ENCODE assay signal across 15 cellular contexts in genomic region chr2:26711457-26712155, GRCh38. TPM values are rescaled to one million over a fixed set of nuclear protein-coding genes. Genes with fewer than 3 reads are reported as not detected.
DNase-seq lines count a peak whose midpoint lies in the region; ATAC-seq and TF ChIP-seq lines count a peak whose summit lies in the region.
"Had no signal": no experiment of that assay in that cellular context is flagged by ENCODE, and none has a peak within 500 bp of the region (broad histone marks: within the 10 kb centered on the region; RNA-seq: fewer than 3 reads in every experiment).

No MANE protein-coding gene starts in this region.

- intact Hi-C loops in aorta (cut with DNase I) = no loop called here
- intact Hi-C loops in activated T-helper 1 cell treated with anti-CD3 and anti-CD28 coated beads, Interleukin-12 subunit alpha, Interleukin-12 subunit beta, Interleukin-2, Interleukin-4 antibody, amounts not matched to agents 30 ng/mL and 10 ng/mL and 1 ng/mL, durations not matched to agents 14 hours and 24 hours and 36 hours (cut with micrococcal nuclease) = no loop called here

- H3K4me1 Mint-ChIP-seq in neural progenitor cell = peaks cover 54% of the 10 kb centered on the region
- H3K4me1 Mint-ChIP-seq in activated T-helper 1 cell treated with anti-CD3 and anti-CD28 coated beads, Interleukin-12 subunit alpha, Interleukin-12 subunit beta, Interleukin-2, Interleukin-4 antibody, amounts not matched to agents 30 ng/mL and 10 ng/mL and 1 ng/mL, durations not matched to agents 14 hours and 24 hours and 36 hours (ENCODE audit: low read depth) = no peaks in the 10 kb centered on the region

- peaks cover 0 to 97% (median 22%) of the 10 kb centered on the region in 3 donors for H3K4me1 ChIP-seq in gastroesophageal sphincter
- H3K4me1 ChIP-seq in neural progenitor cell = peaks cover 9% of the 10 kb centered on the region
- H3K4me1 ChIP-seq in aorta (ENCODE audit: control insufficient read depth in 1 of 2, insufficient read depth in 2 of 2, low read length in 2 of 2) = peaks cover 0 to 3% of the 10 kb centered on the region in 2 donors
- H3K4me1 ChIP-seq: upper lobe of right lung had no signal

- no peaks in the 10 kb centered on the region for H3K9me3 Mint-ChIP-seq in neural progenitor cell
- no peaks in the 10 kb centered on the region for H3K9me3 Mint-ChIP-seq in activated T-helper 1 cell treated with anti-CD3 and anti-CD28 coated beads, Interleukin-12 subunit alpha, Interleukin-12 subunit beta, Interleukin-2, Interleukin-4 antibody, amounts not matched to agents 30 ng/mL and 10 ng/mL and 1 ng/mL, durations not matched to agents 14 hours and 24 hours and 36 hours
- H3K9me3 Mint-ChIP-seq: CD8-positive, alpha-beta T cell had no signal

- H3K27me3 Mint-ChIP-seq in neural progenitor cell (ENCODE audit: insufficient read depth, low read depth) = peaks cover 4% of the 10 kb centered on the region
- H3K27me3 Mint-ChIP-seq in activated T-helper 1 cell treated with anti-CD3 and anti-CD28 coated beads, Interleukin-12 subunit alpha, Interleukin-12 subunit beta, Interleukin-2, Interleukin-4 antibody, amounts not matched to agents 30 ng/mL and 10 ng/mL and 1 ng/mL, durations not matched to agents 14 hours and 24 hours and 36 hours (ENCODE audit: insufficient read depth) = peaks cover 3% of the 10 kb centered on the region

- TF ChIP-seq EP300 in gastroesophageal sphincter (IDR thresholded peaks at IDR 0.05) = no peak

- no peak overlapping the region for H3K9ac ChIP-seq in neural progenitor cell

- H3K27me3 ChIP-seq in gastroesophageal sphincter (no peaks in the 10 kb centered on the region), neural progenitor cell (no peaks in the 10 kb centered on the region), aorta (ENCODE audit: control insufficient read depth in 1 of 2, insufficient read depth in 2 of 2, low read length in 1 of 2) (no peaks in the 10 kb centered on the region)
- H3K27me3 ChIP-seq: upper lobe of right lung had no signal

- TF ChIP-seq POLR2A in gastroesophageal sphincter (IDR thresholded peaks at IDR 0.05) = no peak

- no peak overlapping the region for H2AFZ ChIP-seq in neural progenitor cell (replicated peaks)

- H4K20me1 ChIP-seq in neural progenitor cell (ENCODE audit: low read depth) = no peaks in the 10 kb centered on the region

- H3K79me2 ChIP-seq in neural progenitor cell (ENCODE audit: low read depth) = no peaks in the 10 kb centered on the region

- H3K27ac Mint-ChIP-seq in neural progenitor cell = peak overlapping the region; percentile 72
- H3K27ac Mint-ChIP-seq in activated T-helper 1 cell treated with anti-CD3 and anti-CD28 coated beads, Interleukin-12 subunit alpha, Interleukin-12 subunit beta, Interleukin-2, Interleukin-4 antibody, amounts not matched to agents 30 ng/mL and 10 ng/mL and 1 ng/mL, durations not matched to agents 14 hours and 24 hours and 36 hours = no peak overlapping the region
- H3K27ac Mint-ChIP-seq: CD8-positive, alpha-beta T cell had no signal

- no peaks in the 10 kb centered on the region for H3K36me3 Mint-ChIP-seq in neural progenitor cell
- H3K36me3 Mint-ChIP-seq in activated T-helper 1 cell treated with anti-CD3 and anti-CD28 coated beads, Interleukin-12 subunit alpha, Interleukin-12 subunit beta, Interleukin-2, Interleukin-4 antibody, amounts not matched to agents 30 ng/mL and 10 ng/mL and 1 ng/mL, durations not matched to agents 14 hours and 24 hours and 36 hours (ENCODE audit: low read depth) = no peaks in the 10 kb centered on the region
- H3K36me3 Mint-ChIP-seq: CD8-positive, alpha-beta T cell had no signal

- H3K27ac ChIP-seq in gastroesophageal sphincter = peak overlapping the region in 3 of 4 donors; percentile 62 to 76 (median 71)
- no peak overlapping the region for H3K27ac ChIP-seq in neural progenitor cell
- no peak overlapping the region for H3K27ac ChIP-seq in aorta (ENCODE audit: low read depth in 1 of 2, low read length in 2 of 2)
- H3K27ac ChIP-seq: upper lobe of right lung had no signal

- no peaks in the 10 kb centered on the region for H3F3A ChIP-seq in neural progenitor cell (ENCODE audit: low read depth)

- H3K9me3 ChIP-seq in gastroesophageal sphincter (no peaks in the 10 kb centered on the region), neural progenitor cell (ENCODE audit: low read depth) (no peaks in the 10 kb centered on the region), aorta (ENCODE audit: control insufficient read depth, low read length) (no peaks in the 10 kb centered on the region)
- H3K9me3 ChIP-seq: upper lobe of right lung had no signal

- TF ChIP-seq CTCF in gastroesophageal sphincter (IDR thresholded peaks at IDR 0.05) (no peak), neural progenitor cell (IDR thresholded peaks at IDR 0.05) (no peak)

- WGBS in gastroesophageal sphincter (ENCODE audit: low coverage in 1 of 2), 2 donors = 30 to 37% methylated on average over 6 to 10 of the region's 11 CpGs
- 62 to 64% methylated on average over 11 of the region's 11 CpGs for WGBS in aorta, 2 donors

- H3K4me3 Mint-ChIP-seq in neural progenitor cell = no peak overlapping the region
- H3K4me3 Mint-ChIP-seq in activated T-helper 1 cell treated with anti-CD3 and anti-CD28 coated beads, Interleukin-12 subunit alpha, Interleukin-12 subunit beta, Interleukin-2, Interleukin-4 antibody, amounts not matched to agents 30 ng/mL and 10 ng/mL and 1 ng/mL, durations not matched to agents 14 hours and 24 hours and 36 hours = no peak overlapping the region
- H3K4me3 Mint-ChIP-seq: CD8-positive, alpha-beta T cell had no signal

- no peak overlapping the region for H3K4me3 ChIP-seq in gastroesophageal sphincter
- no peak overlapping the region for H3K4me3 ChIP-seq in neural progenitor cell
- no peak overlapping the region for H3K4me3 ChIP-seq in aorta (ENCODE audit: low read length in 2 of 2)
- H3K4me3 ChIP-seq: upper lobe of right lung had no signal

- DNase-seq in DMS153 (lab: John Stamatoyannopoulos, UW) (peak; percentile 29), NCI-H446 (lab: John Stamatoyannopoulos, UW) (peak; percentile 27 to 60), neural progenitor cell (ENCODE audit: low spot score) (no peak), aorta (no peak), HK-2 (ENCODE audit: unreplicated experiment) (no peak)
- no peak for DNase-seq in activated T-helper 1 cell treated with anti-CD3 and anti-CD28 coated beads, Interleukin-12 subunit alpha, Interleukin-12 subunit beta, Interleukin-2, Interleukin-4 antibody, amounts not matched to agents 30 ng/mL and 10 ng/mL and 1 ng/mL, durations not matched to agents 14 hours and 24 hours and 36 hours (ENCODE audit: low spot score)
- DNase-seq: activated CD4-positive, alpha-beta T cell treated with anti-CD3 and anti-CD28 coated beads for 4 hours; activated gamma-delta T cell; CD8-positive, alpha-beta T cell; IMR-90; MM.1S; NCI-H2029; stimulated activated naive CD4-positive, alpha-beta T cell; upper lobe of right lung had no signal

- no peak overlapping the region for H3K4me2 ChIP-seq in neural progenitor cell

- H3K36me3 ChIP-seq in gastroesophageal sphincter = no peaks in the 10 kb centered on the region
- no peaks in the 10 kb centered on the region for H3K36me3 ChIP-seq in neural progenitor cell
- no peaks in the 10 kb centered on the region for H3K36me3 ChIP-seq in aorta (ENCODE audit: control insufficient read depth in 1 of 2, insufficient read depth in 2 of 2, low read length in 1 of 2)
- H3K36me3 ChIP-seq: upper lobe of right lung had no signal

- ATAC-seq in gastroesophageal sphincter = no peak
- no peak for ATAC-seq in aorta (ENCODE audit: low FRiP score)
- ATAC-seq: CD8-positive, alpha-beta T cell; upper lobe of right lung had no signal

RNA-seq across cellular contexts. Expression of gene KCNK3, which starts 19.1 kb away (rescaled TPM):
- total RNA-seq in gastroesophageal sphincter = 10 to 100 TPM in 2 of 4 donors, 1 to 10 TPM in 2; 2.0 to 13.9 (median 9.8) TPM
- not detected in 2 replicates for total RNA-seq in neural progenitor cell (ENCODE audit: low replicate concordance)
- total RNA-seq in aorta = 10 to 100 TPM in 1 of 2 donors, 1 to 10 TPM in 1; 8.7 to 14.7 TPM
- 1 to 10 TPM in 1 of 2 donors, under 1 TPM in 1; 0.63 to 6.5 TPM for polyA plus RNA-seq in aorta
- not detected in 2 replicates for total RNA-seq in activated T-helper 1 cell treated with anti-CD3 and anti-CD28 coated beads, Interleukin-12 subunit alpha, Interleukin-12 subunit beta, Interleukin-2, Interleukin-4 antibody, amounts not matched to agents 30 ng/mL and 10 ng/mL and 1 ng/mL, durations not matched to agents 14 hours and 24 hours and 36 hours
- total RNA-seq: CD8-positive, alpha-beta T cell had no signal

RNA-seq across cellular contexts. Expression of gene SLC35F6, which starts 52.5 kb away (rescaled TPM):
- 10 to 100 TPM; 20.2 to 47.3 (median 38.2) TPM for total RNA-seq in gastroesophageal sphincter
- 5.6 and 11.6 TPM in 2 replicates for total RNA-seq in neural progenitor cell (ENCODE audit: low replicate concordance)
- total RNA-seq in aorta = 10 to 100 TPM; 33.2 to 34.6 TPM
- polyA plus RNA-seq in aorta = 1 to 10 TPM; 9.6 to 10.0 TPM
- 14.3 and 14.5 TPM in 2 replicates for total RNA-seq in activated T-helper 1 cell treated with anti-CD3 and anti-CD28 coated beads, Interleukin-12 subunit alpha, Interleukin-12 subunit beta, Interleukin-2, Interleukin-4 antibody, amounts not matched to agents 30 ng/mL and 10 ng/mL and 1 ng/mL, durations not matched to agents 14 hours and 24 hours and 36 hours

Comparison
In these comparisons a context has a peak if more than half of its experiments do, and no peak if none do; other contexts are left out.
1. DNase-seq: peak in DMS153 (single experiment) and NCI-H446 (2 of 2); none in neural progenitor cell (single experiment), aorta (0 of 2), activated T-helper 1 cell treated with anti-CD3 and anti-CD28 coated beads, Interleukin-12 subunit alpha, Interleukin-12 subunit beta, Interleukin-2, Interleukin-4 antibody, amounts not matched to agents 30 ng/mL and 10 ng/mL and 1 ng/mL, durations not matched to agents 14 hours and 24 hours and 36 hours (single experiment) and HK-2 (single experiment).
2. H3K27ac ChIP-seq: peak in gastroesophageal sphincter (3 of 4); none in neural progenitor cell (single experiment) and aorta (0 of 2).